In the genomic region with DNA sequence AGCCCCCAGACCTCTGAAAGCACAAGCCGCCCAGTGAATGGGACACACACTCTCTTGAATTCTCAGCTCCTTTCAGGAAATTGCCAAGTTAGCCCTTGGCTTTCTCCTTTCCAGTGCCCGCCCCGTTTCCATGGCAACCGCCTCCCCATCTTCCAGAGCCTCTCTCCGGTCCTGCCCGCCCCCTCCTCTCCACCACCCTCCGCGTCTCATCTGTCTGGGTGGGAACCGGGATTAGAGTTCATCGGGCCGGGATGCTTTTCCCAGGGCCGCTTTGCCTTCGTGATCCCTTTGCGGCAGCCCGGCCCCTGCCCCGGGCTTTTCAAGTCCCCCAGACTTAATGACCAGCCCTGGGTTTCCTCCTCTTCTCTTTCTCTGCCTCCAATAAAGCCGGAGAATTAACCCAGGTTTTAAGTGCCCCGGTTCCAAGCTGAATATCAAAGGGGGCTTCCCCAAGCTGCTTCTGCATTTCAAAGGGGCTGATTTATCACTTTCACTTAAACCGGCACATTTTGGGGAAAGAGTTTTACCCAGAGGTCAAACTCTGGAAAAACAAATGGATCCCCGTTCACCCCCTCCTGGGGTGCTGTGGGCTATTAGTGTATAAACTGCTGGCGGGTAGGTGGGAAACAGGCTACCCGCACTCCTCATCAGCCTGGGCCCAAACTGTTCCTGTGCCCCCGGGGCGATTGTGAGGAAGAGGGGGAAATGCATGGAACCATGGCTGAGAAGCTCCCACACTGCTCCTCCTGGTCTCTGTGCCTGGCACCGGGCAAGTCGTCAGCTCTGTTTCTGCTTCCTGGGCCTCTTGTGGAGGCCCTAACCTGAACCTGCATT, we compare ENCODE assay signal across 13 cellular contexts.
DNase-seq lines count a peak whose midpoint lies in the region; ATAC-seq and TF ChIP-seq lines count a peak whose summit lies in the region.
"Had no signal": no experiment of that assay in that cellular context is flagged by ENCODE, and none has a peak within 500 bp of the region (broad histone marks: within the 10 kb centered on the region; RNA-seq: fewer than 3 reads in every experiment).

No MANE protein-coding gene starts in this region.

- H3K27me3 Mint-ChIP-seq in activated naive CD4-positive, alpha-beta T cell treated with anti-CD3 and anti-CD28 coated beads, Interleukin-2, amount 10 ng/mL, durations not matched to agents 7 days and 5 days, result peaks cover 43% of the 10 kb centered on the region
- H3K27me3 Mint-ChIP-seq in endodermal cell (ENCODE audit: insufficient read depth) (peaks cover 68% of the 10 kb centered on the region), neural crest cell (ENCODE audit: low read depth) (no peaks in the 10 kb centered on the region)
- H3K27me3 Mint-ChIP-seq: natural killer cell treated with Interleukin-12 subunit alpha and Interleukin-12 subunit beta and Interleukin-15 and Interleukin-18, amount 100 ng/mL, for 72 hours had no signal

- TF ChIP-seq CTCF in endodermal cell (conservative IDR thresholded peaks at IDR 0.05), result no peak
- TF ChIP-seq CTCF in neural crest cell (conservative IDR thresholded peaks at IDR 0.05), result no peak
- TF ChIP-seq CTCF in thyroid gland (IDR thresholded peaks at IDR 0.05), result no peak

- intact Hi-C loops in Right ventricle myocardium inferior (cut with DNase I) (no loop called here), thyroid gland (cut with DNase I) (loop anchor here (5.0 kb wide), 1 partner anchor 91 kb away; no protein-coding TSS in a partner anchor)

- H3K9me3 Mint-ChIP-seq in activated naive CD4-positive, alpha-beta T cell treated with anti-CD3 and anti-CD28 coated beads, Interleukin-2, amount 10 ng/mL, durations not matched to agents 7 days and 5 days, result no peaks in the 10 kb centered on the region
- no peaks in the 10 kb centered on the region for H3K9me3 Mint-ChIP-seq in activated naive CD4-positive, alpha-beta T cell treated with anti-CD3 and anti-CD28 coated beads, Interleukin-2, amount 50 U/mL, for 72 hours
- H3K9me3 Mint-ChIP-seq in endodermal cell, result no peaks in the 10 kb centered on the region
- H3K9me3 Mint-ChIP-seq in neural crest cell, result peaks cover 4% of the 10 kb centered on the region
- H3K9me3 Mint-ChIP-seq: natural killer cell treated with Interleukin-12 subunit alpha and Interleukin-12 subunit beta and Interleukin-15 and Interleukin-18, amount 100 ng/mL, for 72 hours had no signal

- no peak for TF ChIP-seq POLR2A in thyroid gland (IDR thresholded peaks at IDR 0.05)

- H3K9me3 ChIP-seq in endodermal cell (ENCODE audit: control insufficient read depth, low read length), result no peaks in the 10 kb centered on the region
- no peaks in the 10 kb centered on the region for H3K9me3 ChIP-seq in thyroid gland
- H3K9me3 ChIP-seq: SJCRH30 had no signal

- H3K4me1 ChIP-seq in endodermal cell (ENCODE audit: control insufficient read depth, insufficient read depth, low read length) (no peaks in the 10 kb centered on the region), thyroid gland (peaks cover 8 to 38% of the 10 kb centered on the region in 2 donors)

- H3K27ac ChIP-seq in endodermal cell (ENCODE audit: low read depth, low read length), result peak overlapping the region; percentile 92
- H3K27ac ChIP-seq in thyroid gland, result no peak overlapping the region
- H3K27ac ChIP-seq: SJCRH30 had no signal

- no peak for ATAC-seq in activated naive CD4-positive, alpha-beta T cell treated with anti-CD3 and anti-CD28 coated beads, Interleukin-2, amount 50 U/mL, for 72 hours
- ATAC-seq in GM19452 (IDR thresholded peaks at IDR 0.05; ENCODE audit: unreplicated experiment), result no peak
- ATAC-seq in Right ventricle myocardium inferior, result no peak
- ATAC-seq in HG02678 (IDR thresholded peaks at IDR 0.05; ENCODE audit: unreplicated experiment), result no peak
- ATAC-seq: natural killer cell treated with Interleukin-12 subunit alpha and Interleukin-12 subunit beta and Interleukin-15 and Interleukin-18, amount 100 ng/mL, for 72 hours had no signal

- H3K27ac Mint-ChIP-seq in activated naive CD4-positive, alpha-beta T cell treated with anti-CD3 and anti-CD28 coated beads, Interleukin-2, amount 10 ng/mL, durations not matched to agents 7 days and 5 days, result no peak overlapping the region
- peak overlapping the region in 1 of 2 donors; percentile 44 for H3K27ac Mint-ChIP-seq in activated naive CD4-positive, alpha-beta T cell treated with anti-CD3 and anti-CD28 coated beads, Interleukin-2, amount 50 U/mL, for 72 hours
- H3K27ac Mint-ChIP-seq in endodermal cell, result no peak overlapping the region
- H3K27ac Mint-ChIP-seq in neural crest cell (ENCODE audit: unreplicated experiment), result peak overlapping the region; percentile 91

- no peaks in the 10 kb centered on the region for H3K36me3 Mint-ChIP-seq in activated naive CD4-positive, alpha-beta T cell treated with anti-CD3 and anti-CD28 coated beads, Interleukin-2, amount 10 ng/mL, durations not matched to agents 7 days and 5 days
- peaks cover 0 to 4% of the 10 kb centered on the region in 2 donors for H3K36me3 Mint-ChIP-seq in activated naive CD4-positive, alpha-beta T cell treated with anti-CD3 and anti-CD28 coated beads, Interleukin-2, amount 50 U/mL, for 72 hours
- H3K36me3 Mint-ChIP-seq in endodermal cell (ENCODE audit: low read depth), result no peaks in the 10 kb centered on the region
- H3K36me3 Mint-ChIP-seq in neural crest cell (ENCODE audit: low read depth), result peaks cover 2% of the 10 kb centered on the region
- H3K36me3 Mint-ChIP-seq: natural killer cell treated with Interleukin-12 subunit alpha and Interleukin-12 subunit beta and Interleukin-15 and Interleukin-18, amount 100 ng/mL, for 72 hours had no signal

- WGBS in endodermal cell (ENCODE audit: insufficient coverage in 1 of 2, insufficient read length in 1 of 2), 2 experiments, result 32 to 43% methylated on average over 18 to 26 of the region's 26 CpGs
- WGBS in thyroid gland, 2 donors, result 87 to 92% methylated on average over 23 to 26 of the region's 26 CpGs

- H3K27me3 ChIP-seq in endodermal cell (ENCODE audit: control insufficient read depth, insufficient read depth, low read length, poor library complexity, severe bottlenecking), result peaks cover 32% of the 10 kb centered on the region
- H3K27me3 ChIP-seq in thyroid gland, result no peaks in the 10 kb centered on the region
- H3K27me3 ChIP-seq: SJCRH30 had no signal

- DNase-seq in activated naive CD4-positive, alpha-beta T cell treated with anti-CD3 and anti-CD28 coated beads, Interleukin-2, amount 10 ng/mL, durations not matched to agents 7 days and 5 days, result peak; percentile 19
- DNase-seq in activated naive CD4-positive, alpha-beta T cell treated with anti-CD3 and anti-CD28 coated beads, Interleukin-2, amount 50 U/mL, for 72 hours (ENCODE audit: low spot score in 2 of 2), result no peak
- DNase-seq in endodermal cell, result peak; percentile 82
- DNase-seq in neural crest cell (ENCODE audit: low read depth, low spot score), result peak; percentile 81
- no peak for DNase-seq in Right ventricle myocardium inferior (ENCODE audit: missing footprints)
- DNase-seq in thyroid gland, result no peak
- DNase-seq: HCEC 1CT, NCI-H1048, NCI-H774 had no signal

- H3K9ac ChIP-seq in endodermal cell (ENCODE audit: extremely low read depth, low read length, poor library complexity, severe bottlenecking), result no peak overlapping the region

- CTCF ChIA-PET in activated naive CD4-positive, alpha-beta T cell treated with anti-CD3 and anti-CD28 coated beads, Interleukin-2, amount 10 ng/mL, durations not matched to agents 7 days and 5 days (lab: Charles Lee), result no interaction called here

- no peak overlapping the region for H3K4me3 Mint-ChIP-seq in activated naive CD4-positive, alpha-beta T cell treated with anti-CD3 and anti-CD28 coated beads, Interleukin-2, amount 10 ng/mL, durations not matched to agents 7 days and 5 days
- H3K4me3 Mint-ChIP-seq in endodermal cell (peak overlapping the region; percentile 5), neural crest cell (peak overlapping the region; percentile 83)
- H3K4me3 Mint-ChIP-seq: natural killer cell treated with Interleukin-12 subunit alpha and Interleukin-12 subunit beta and Interleukin-15 and Interleukin-18, amount 100 ng/mL, for 72 hours had no signal

- no peak overlapping the region for H3K4me3 ChIP-seq in endodermal cell (ENCODE audit: low read length)
- H3K4me3 ChIP-seq in thyroid gland (replicated peaks in 1 of 3), result no peak overlapping the region
- H3K4me3 ChIP-seq: SJCRH30 had no signal

- H3K36me3 ChIP-seq in endodermal cell (ENCODE audit: control insufficient read depth, insufficient read depth, low read length), result no peaks in the 10 kb centered on the region
- no peaks in the 10 kb centered on the region for H3K36me3 ChIP-seq in thyroid gland
- H3K36me3 ChIP-seq: SJCRH30 had no signal

- H3K4me1 Mint-ChIP-seq in activated naive CD4-positive, alpha-beta T cell treated with anti-CD3 and anti-CD28 coated beads, Interleukin-2, amount 10 ng/mL, durations not matched to agents 7 days and 5 days, result peaks cover 17% of the 10 kb centered on the region
- H3K4me1 Mint-ChIP-seq in endodermal cell (peaks cover 12% of the 10 kb centered on the region), neural crest cell (peaks cover 71% of the 10 kb centered on the region)

Comparison
In these comparisons a context has a peak if more than half of its experiments do, and no peak if none do; other contexts are left out.
1. DNase-seq: peak in activated naive CD4-positive, alpha-beta T cell treated with anti-CD3 and anti-CD28 coated beads, Interleukin-2, amount 10 ng/mL, durations not matched to agents 7 days and 5 days (single experiment), endodermal cell (single experiment) and neural crest cell (single experiment); none in activated naive CD4-positive, alpha-beta T cell treated with anti-CD3 and anti-CD28 coated beads, Interleukin-2, amount 50 U/mL, for 72 hours (0 of 2), Right ventricle myocardium inferior (single experiment) and thyroid gland (0 of 2).